Comparison of ENCODE assay signal across 9 cellular contexts in the genomic region with DNA sequence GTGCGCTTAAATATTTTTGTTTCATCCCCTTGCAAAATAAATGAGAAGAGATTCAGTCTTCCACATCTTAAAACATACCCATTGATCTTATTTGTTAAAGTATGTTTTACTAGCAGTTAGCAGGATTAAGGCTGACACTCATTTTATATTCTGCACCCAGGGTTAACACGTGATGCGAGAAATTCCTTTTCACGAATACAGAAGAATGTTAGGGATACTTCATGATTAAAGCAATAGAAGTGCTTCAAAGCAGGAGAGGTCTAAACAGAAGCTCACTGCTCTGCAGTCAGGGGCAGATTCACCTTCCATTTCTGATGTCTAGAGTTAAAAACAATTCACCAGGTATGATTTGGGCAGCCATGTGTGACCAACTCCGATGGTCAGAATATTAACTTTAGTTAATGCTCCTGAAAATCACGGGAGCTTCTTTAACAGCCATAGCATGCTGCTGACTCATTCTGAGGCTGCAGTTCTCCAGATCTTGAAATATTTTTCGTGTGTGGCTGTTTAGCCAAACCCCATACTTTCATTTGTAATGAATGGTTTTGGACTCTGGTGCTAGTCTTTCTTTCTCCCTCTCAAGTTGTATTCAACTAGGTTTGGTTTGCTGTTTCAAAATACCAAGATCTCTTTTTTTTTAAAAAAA. TPM values are rescaled to one million over a fixed set of nuclear protein-coding genes. Genes with fewer than 3 reads are reported as not detected.
DNase-seq lines count a peak whose midpoint lies in the region; ATAC-seq, FAIRE-seq and TF ChIP-seq lines count a peak whose summit lies in the region.
"Had no signal": no experiment of that assay in that cellular context is flagged by ENCODE, and none has a peak within 500 bp of the region (broad histone marks: within the 10 kb centered on the region; RNA-seq: fewer than 3 reads in every experiment).

No MANE protein-coding gene starts in this region.

- ATAC-seq in HG03378 (IDR thresholded peaks at IDR 0.05; ENCODE audit: unreplicated experiment) (peak; percentile 73), K562 (peak; percentile 40; the same call in 1 of the 3 replicates), HG03439 (IDR thresholded peaks at IDR 0.05; ENCODE audit: unreplicated experiment) (no peak)
- ATAC-seq: effector memory CD8-positive, alpha-beta T cell had no signal

- 0 out of 2 replicates have a peak overlapping the region, but pooled peaks have one; percentile 2 for H2AFZ ChIP-seq in K562 (ENCODE audit: low read depth, low read length)

- H3K56ac ChIP-seq in mesendoderm (ENCODE audit: low read length) = no peak overlapping the region

- H3K79me1 ChIP-seq in mesendoderm (ENCODE audit: low read length) = peaks cover 26% of the 10 kb centered on the region

- H3K9me3 ChIP-seq in K562 (replicated peaks; ENCODE audit: control insufficient read depth, insufficient read depth, low read depth, low read length) = no peaks in the 10 kb centered on the region

- H3K79me2 ChIP-seq in K562 (ENCODE audit: control insufficient read depth, insufficient read depth, low read length) (no peaks in the 10 kb centered on the region), mesendoderm (ENCODE audit: control insufficient read depth, insufficient read depth, low read length) (peaks cover 48% of the 10 kb centered on the region)

- CTCF ChIA-PET in BJ (lab: Yijun Ruan, JAX) = interaction anchor here (0.7 to 1.9 kb wide), 5 partner anchors 18 to 152 kb away, joined by 3 to 8 read pairs (median 3); partner anchors contain the start of gene BCAR3
- CTCF ChIA-PET in K562 (lab: Yijun Ruan, JAX; ENCODE audit: low intra/inter-chr PET ratio) = no interaction called here

- WGBS in K562 (ENCODE audit: insufficient coverage, low coverage, missing lambda C conversion rate) = 32% methylated on average over 7 of the region's 7 CpGs
- WGBS in mesendoderm (ENCODE audit: extremely low coverage, insufficient coverage, low lambda C conversion rate) = no CpG with 5 or more reads among the region's 7 CpGs

- POLR2A ChIA-PET in BJ (lab: Charles Lee) = no interaction called here
- POLR2A ChIA-PET in K562 (lab: Yijun Ruan, JAX) = interaction anchor here (0.6 to 1.5 kb wide), 2 partner anchors 9 to 25 kb away, joined by 3 to 4 read pairs; no protein-coding TSS in a partner anchor

- no peak overlapping the region for H2AK5ac ChIP-seq in mesendoderm (ENCODE audit: low read length)

- H2BK5ac ChIP-seq in mesendoderm (ENCODE audit: low read length) = no peak overlapping the region

- DNase-seq in BJ (ENCODE audit: low read depth) (peak; percentile 60), K562 (ENCODE audit: extremely low read depth in 1 of 4, low spot score in 3 of 4) (peak in 3 of 4 experiments; percentile 19 to 54 (median 31)), mesendoderm (peak; percentile 77), T1000 (lab: John Stamatoyannopoulos, UW) (no peak)
- no peak for DNase-seq in activated CD4-positive, alpha-beta T cell treated with anti-CD3 and anti-CD28 coated beads for 1 hour
- DNase-seq in activated CD4-positive, alpha-beta T cell treated with anti-CD3 and anti-CD28 coated beads for 4 hours = no peak
- DNase-seq: effector memory CD8-positive, alpha-beta T cell had no signal

- H3K27ac ChIP-seq in K562 (ENCODE audit: extremely low read depth, low read depth, low read length) = peak overlapping the region; percentile 29; the same call in 2 of the 3 replicates
- H3K27ac ChIP-seq in mesendoderm (ENCODE audit: low read depth, low read length) = peak overlapping the region; percentile 69

- H3K4ac ChIP-seq in mesendoderm (ENCODE audit: low read depth, low read length) = no peak overlapping the region

- H3K18ac ChIP-seq in mesendoderm (ENCODE audit: low read length) = peak overlapping the region; percentile 88

- H3K9me1 ChIP-seq in K562 (ENCODE audit: control insufficient read depth, insufficient read depth, low read length) = no peaks in the 10 kb centered on the region

- peaks cover 8 to 46% of the 10 kb centered on the region in 2 experiments; a peak in 4 of 5 replicates for H3K4me1 ChIP-seq in K562 (replicated peaks in 1 of 2; ENCODE audit: control insufficient read depth in 2 of 2, insufficient read depth in 2 of 2, low read length in 2 of 2)
- H3K4me1 ChIP-seq in mesendoderm (ENCODE audit: control insufficient read depth, low read depth, low read length) = peaks cover 28% of the 10 kb centered on the region

- H3K9ac ChIP-seq in K562 (ENCODE audit: insufficient read depth in 1 of 2, low read depth in 2 of 2, low read length in 2 of 2) (no peak overlapping the region), mesendoderm (ENCODE audit: low read length) (no peak overlapping the region)

- H3K4me2 ChIP-seq in K562 (ENCODE audit: insufficient read depth, low read length) (no peak overlapping the region), mesendoderm (ENCODE audit: low read length) (no peak overlapping the region)

- H3K27me3 ChIP-seq in BJ (ENCODE audit: control insufficient read depth, insufficient read depth, low read length) = no peaks in the 10 kb centered on the region
- H3K27me3 ChIP-seq in K562 (ENCODE audit: control insufficient read depth in 2 of 2, insufficient read depth in 2 of 2, low read length in 2 of 2) = no peaks in the 10 kb centered on the region
- no peaks in the 10 kb centered on the region for H3K27me3 ChIP-seq in mesendoderm (ENCODE audit: insufficient read depth, low read length, poor library complexity)

- no peak for TF ChIP-seq RAD21 in K562 (CRISPR knock-in tag; conservative IDR thresholded peaks at IDR 0.05 in 1 of 2, IDR thresholded peaks at IDR 0.05 in 1 of 2)

- H2BK120ac ChIP-seq in mesendoderm (ENCODE audit: low read depth, low read length) = no peak overlapping the region

- no peak overlapping the region for H2BK15ac ChIP-seq in mesendoderm (replicated peaks; ENCODE audit: low read depth)

- TF ChIP-seq CTCF in BJ (IDR thresholded peaks at IDR 0.05; ENCODE audit: insufficient read depth, low read depth, low read length) = no peak
- no peak for TF ChIP-seq CTCF in K562 (IDR thresholded peaks at IDR 0.05 in 2 of 3, conservative IDR thresholded peaks at IDR 0.05 in 1 of 3; ENCODE audit: insufficient read depth in 2 of 3, low read depth in 1 of 3, low read length in 3 of 3)

- intact Hi-C loops in K562 (cut with micrococcal nuclease) = no loop called here

- H3K4me3 ChIP-seq in BJ (ENCODE audit: low read depth, low read length) (no peak overlapping the region), K562 (no peak overlapping the region), mesendoderm (ENCODE audit: low read length) (no peak overlapping the region)

- peaks cover 1% of the 10 kb centered on the region; the same call in 1 of the 2 replicates for H3K36me3 ChIP-seq in BJ (ENCODE audit: control insufficient read depth, insufficient read depth, low read length)
- no peaks in the 10 kb centered on the region for H3K36me3 ChIP-seq in K562 (ENCODE audit: control insufficient read depth, insufficient read depth, low read length)
- H3K36me3 ChIP-seq in mesendoderm (ENCODE audit: control insufficient read depth, insufficient read depth, low read length) = peaks cover 8% of the 10 kb centered on the region

- H3K23ac ChIP-seq in mesendoderm (ENCODE audit: low read length) = no peak overlapping the region

- FAIRE-seq in K562 (lab: Jason Lieb, UNC) = peak; percentile 74

- TF ChIP-seq POLR2A in K562 (conservative IDR thresholded peaks at IDR 0.05) = no peak

- TF ChIP-seq EP300 in K562 (IDR thresholded peaks at IDR 0.05; ENCODE audit: low read length) = peak; percentile 39; the same call in 1 of the 2 replicates

- BruUV-seq in K562 (replicated peaks; lab: Mats Ljungman, UMichigan) = no TSS peak

- in situ Hi-C loops in K562 (cut with MboI) = no loop called here

- no peak overlapping the region for H4K5ac ChIP-seq in mesendoderm (ENCODE audit: low read length)

- no peak overlapping the region for H4K8ac ChIP-seq in mesendoderm (ENCODE audit: low read depth, low read length)

- H4K20me1 ChIP-seq in K562 (replicated peaks; ENCODE audit: control insufficient read depth, insufficient read depth, low read length) = no peaks in the 10 kb centered on the region

TF ChIP-seq in K562, 482 proteins besides CTCF, POLR2A, EP300 and RAD21 (continues in another document):
- TF ChIP-seq TEAD4 (IDR thresholded peaks at IDR 0.05; ENCODE audit: low read length) = peak; percentile 14; the same call in 1 of the 2 replicates
- no peak for TF ChIP-seq TEAD4 (CRISPR knock-in tag; IDR thresholded peaks at IDR 0.05; ENCODE audit: borderline replicate concordance)
- peak; percentile 96 for TF ChIP-seq NFE2 (IDR thresholded peaks at IDR 0.05; ENCODE audit: low read depth)
- TF ChIP-seq HMBOX1 (IDR thresholded peaks at IDR 0.05) = no peak; the same call in 1 of the 2 replicates
- TF ChIP-seq PURB (CRISPR knock-in tag; IDR thresholded peaks at IDR 0.05; ENCODE audit: low read depth) = no peak

RNA-seq across cellular contexts. Expression of gene BCAR3, which starts 19.7 kb away (rescaled TPM):
- polyA plus RNA-seq in BJ (2011; rRNA removed) (22.2 and 31.7 TPM in 2 replicates), K562 (2011; rRNA removed) (1.8 and 2.0 TPM in 2 replicates), K562 (2014; fragmentation: Illumina TruSeq; extraction: Trizol) (3.2 and 3.6 TPM in 2 replicates), K562 (2014; fragmentation: Nextera tagmentation; extraction: Ambion mirVana) (1 to 10 TPM; 5.4 to 6.3 TPM), K562 (2014; rRNA removed) (4.0 and 5.4 TPM in 2 replicates)
- polyA minus RNA-seq in BJ (2011; rRNA and poly(A)+ RNA removed) = 19.4 and 19.6 TPM in 2 replicates
- total RNA-seq in K562 (2011; cell fraction: chromatin; rRNA removed; ENCODE audit: low replicate concordance) = 0.93 and 1.4 TPM in 2 replicates
- total RNA-seq in K562 (2011; cell fraction: nucleolus; rRNA removed) = 1.2 and 1.3 TPM in 2 replicates
- 0.73 and 1.5 TPM in 2 replicates for total RNA-seq in K562 (2011; cell fraction: nucleoplasm; rRNA removed)
- total RNA-seq in K562 (2014; rRNA removed) (2.8 and 4.2 TPM in 2 replicates), K562 (2014; rRNA removed; fragmentation: Illumina TruSeq; extraction: Trizol) (4.8 and 6.9 TPM in 2 replicates), K562 (2015; rRNA removed; fragmentation: Illumina TruSeq; extraction: Trizol) (2.1 and 2.8 TPM in 2 replicates), K562 (2021) (3.6 and 3.8 TPM in 2 replicates)
- 0.75 and 1.1 TPM in 2 replicates for polyA plus RNA-seq in K562 (2011; cell fraction: cytosol; rRNA removed)
- polyA plus RNA-seq in K562 (2011; cell fraction: nucleus; rRNA removed) = 0.97 and 1.2 TPM in 2 replicates
- 1.4 and 2.7 TPM in 2 replicates for polyA plus RNA-seq in K562 (2012)
- 0.60 and 1.4 TPM in 2 replicates for polyA minus RNA-seq in K562 (2011; rRNA and poly(A)+ RNA removed)
- 0.57 and 3.0 TPM in 2 replicates for polyA minus RNA-seq in K562 (2011; cell fraction: cytosol; rRNA and poly(A)+ RNA removed)
- polyA minus RNA-seq in K562 (2011; cell fraction: nucleus; rRNA and poly(A)+ RNA removed) = 0.67 and 2.1 TPM in 2 replicates
- polyA plus RNA-seq in mesendoderm (2013, experiment 1 of 2) = 23.5 TPM
- polyA plus RNA-seq in mesendoderm (2013, experiment 2 of 2) = 23.0 TPM

Comparison
In these comparisons a context has a peak if more than half of its experiments do, and no peak if none do; other contexts are left out.
1. DNase-seq: peak in BJ (single experiment), K562 (3 of 4) and mesendoderm (single experiment); none in activated CD4-positive, alpha-beta T cell treated with anti-CD3 and anti-CD28 coated beads for 1 hour (single experiment), activated CD4-positive, alpha-beta T cell treated with anti-CD3 and anti-CD28 coated beads for 4 hours (0 of 2) and T1000 (single experiment).